ENCODE assay signal across 22 cellular contexts in the genomic region with DNA sequence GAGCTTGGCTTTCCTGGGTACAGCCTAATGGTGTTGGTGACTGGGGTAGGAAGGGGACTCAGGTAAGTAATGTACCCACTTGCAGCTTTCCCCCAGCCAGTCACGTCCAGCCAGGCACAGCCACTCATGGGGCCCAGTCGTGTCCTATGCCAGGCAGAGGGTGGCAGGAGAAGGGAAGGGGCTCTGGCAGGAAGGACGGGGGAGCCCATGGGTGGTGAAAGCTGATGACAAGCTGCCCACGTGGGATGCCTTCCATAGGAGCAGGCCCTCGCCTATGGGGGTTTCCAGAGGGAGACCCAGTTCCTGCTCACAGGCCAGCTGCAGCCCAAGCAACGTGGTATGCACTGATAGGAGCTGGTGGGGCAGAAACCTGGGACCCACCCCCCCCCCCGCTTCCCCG.
"Had no signal": no experiment of that assay in that cellular context is flagged by ENCODE, and none has a peak within 500 bp of the region (broad histone marks: within the 10 kb centered on the region; RNA-seq: fewer than 3 reads in every experiment).

No MANE protein-coding gene starts in this region.

- H3K9me3 ChIP-seq: SJCRH30 had no signal

- ATAC-seq: Panc1, PC-3, Right ventricle myocardium inferior, SK-N-SH treated with all-trans-retinoic acid at 6 μM for 48 hours had no signal

- DNase-seq: Karpas-422, KG1, MM.1S, NCI-H1092 treated with DMSO at 0.1 percent for 48 hours, NCI-H1436, NCI-H187, NCI-H2029, NCI-H2081 treated with DMSO at 0.1 percent for 48 hours, NCI-H2171, NCI-H226, NCI-H446, NCI-H510A, NCI-H524 treated with DMSO at 0.1 percent for 48 hours, NCI-H69, NCI-H774, PC-3, SHP77 treated with DMSO at 0.1 percent for 48 hours, SJCRH30 had no signal

- H3K4me3 ChIP-seq: SJCRH30 had no signal

- H3K27me3 ChIP-seq: SJCRH30 had no signal

- H3K27ac ChIP-seq: RWPE1, SJCRH30 had no signal

- H3K36me3 ChIP-seq: SJCRH30 had no signal
